8 cellular contexts compared by ENCODE assay signal in the genomic region with DNA sequence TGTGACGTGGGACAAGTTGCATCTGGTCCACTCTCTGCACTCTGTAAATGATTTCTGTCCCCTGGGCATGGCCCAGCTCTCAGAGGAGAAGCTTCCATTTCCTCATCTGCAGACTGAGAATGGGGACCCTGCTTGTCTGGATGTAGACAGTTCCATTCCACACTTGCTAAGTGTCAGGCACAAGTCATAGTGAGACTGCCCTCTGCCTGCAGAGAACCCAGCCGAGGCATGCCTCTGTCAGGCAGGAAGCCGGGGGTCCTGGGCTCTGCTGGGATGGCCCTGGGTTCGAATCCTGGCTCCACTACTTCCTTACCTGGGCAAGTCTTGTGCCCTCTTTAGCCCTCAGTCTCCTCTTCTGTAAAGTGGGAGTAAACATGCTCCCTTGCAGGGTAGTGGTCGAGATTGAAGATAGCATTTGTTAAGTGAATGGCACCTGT. TPM values are rescaled to one million over a fixed set of nuclear protein-coding genes. Genes with fewer than 3 reads are reported as not detected.
DNase-seq lines count a peak whose midpoint lies in the region; ATAC-seq and TF ChIP-seq lines count a peak whose summit lies in the region.

No MANE protein-coding gene starts in this region.

- H3K36me3 ChIP-seq in CD4-positive, CD25-positive, alpha-beta regulatory T cell (ENCODE audit: control insufficient read depth, insufficient read depth, low read length): peaks cover 7% of the 10 kb centered on the region
- no peaks in the 10 kb centered on the region for H3K36me3 ChIP-seq in OCI-LY3 (replicated peaks; ENCODE audit: low read depth, low read length)

- ATAC-seq in CD4-positive, CD25-positive, alpha-beta regulatory T cell (ENCODE audit: low read depth in 2 of 2): no peak
- peak; percentile 18 for ATAC-seq in GM19395 (IDR thresholded peaks at IDR 0.05; ENCODE audit: unreplicated experiment)
- ATAC-seq in effector memory CD8-positive, alpha-beta T cell (replicated peaks): no peak

- H3K9me3 Mint-ChIP-seq in CD4-positive, CD25-positive, alpha-beta regulatory T cell: peaks cover 0 to 5% (median 0%) of the 10 kb centered on the region in 7 donors
- no peaks in the 10 kb centered on the region for H3K9me3 Mint-ChIP-seq in effector memory CD8-positive, alpha-beta T cell

- peak in 1 of 3 donors; percentile 64 for DNase-seq in CD4-positive, CD25-positive, alpha-beta regulatory T cell
- no peak for DNase-seq in effector memory CD8-positive, alpha-beta T cell
- peak; percentile 34 for DNase-seq in stimulated activated CD4-positive, alpha-beta T cell treated with anti-CD3 and anti-CD28 coated beads, Interleukin-4, amount 100 ng/mL, for 1 hour
- DNase-seq in amniotic stem cell (lab: John Stamatoyannopoulos, UW) (no peak), NCI-H1105 treated with DMSO at 0.1 percent for 48 hours (lab: John Stamatoyannopoulos, UW) (no peak), HK-2 (ENCODE audit: unreplicated experiment) (no peak)

- H3K9ac ChIP-seq in OCI-LY3 (ENCODE audit: low read length): peak overlapping the region; percentile 57; the same call in 1 of the 2 replicates

- peak; percentile 20 for TF ChIP-seq CTCF in OCI-LY3 (IDR thresholded peaks at IDR 0.05; ENCODE audit: low read depth, low read length)

- peaks cover 0 to 69% (median 43%) of the 10 kb centered on the region in 4 donors for H3K4me1 Mint-ChIP-seq in CD4-positive, CD25-positive, alpha-beta regulatory T cell
- H3K4me1 Mint-ChIP-seq in effector memory CD8-positive, alpha-beta T cell (ENCODE audit: low read depth in 2 of 2): peaks cover 51 to 67% of the 10 kb centered on the region in 2 donors

- no peaks in the 10 kb centered on the region; the same call in 1 of the 2 replicates for H4K20me1 ChIP-seq in OCI-LY3 (ENCODE audit: insufficient read depth, low read length)

- H3K4me1 ChIP-seq in CD4-positive, CD25-positive, alpha-beta regulatory T cell (ENCODE audit: control insufficient read depth, insufficient read depth, low read length, poor library complexity, severe bottlenecking): peaks cover 57% of the 10 kb centered on the region
- peaks cover 32% of the 10 kb centered on the region for H3K4me1 ChIP-seq in OCI-LY3 (ENCODE audit: low read length)

- H3K27me3 Mint-ChIP-seq in CD4-positive, CD25-positive, alpha-beta regulatory T cell: no peaks in the 10 kb centered on the region
- no peaks in the 10 kb centered on the region for H3K27me3 Mint-ChIP-seq in effector memory CD8-positive, alpha-beta T cell

- H3K9me3 ChIP-seq in CD4-positive, CD25-positive, alpha-beta regulatory T cell (ENCODE audit: control insufficient read depth in 2 of 2, low read length in 2 of 2): no peaks in the 10 kb centered on the region
- no peaks in the 10 kb centered on the region for H3K9me3 ChIP-seq in OCI-LY3 (ENCODE audit: insufficient read depth, low read length)

- no peaks in the 10 kb centered on the region for H3K27me3 ChIP-seq in CD4-positive, CD25-positive, alpha-beta regulatory T cell (ENCODE audit: control insufficient read depth, insufficient read depth, low read length)
- H3K27me3 ChIP-seq in OCI-LY3 (ENCODE audit: low read depth, low read length): no peaks in the 10 kb centered on the region

- peak overlapping the region; percentile 57 for H3K4me3 ChIP-seq in CD4-positive, CD25-positive, alpha-beta regulatory T cell (ENCODE audit: low read depth, low read length)
- H3K4me3 ChIP-seq in OCI-LY3 (ENCODE audit: low read length): peak overlapping the region; percentile 90

- peak overlapping the region; percentile 96 to 97 (median 96) for H3K4me3 Mint-ChIP-seq in CD4-positive, CD25-positive, alpha-beta regulatory T cell
- peak overlapping the region; percentile 93 to 95 for H3K4me3 Mint-ChIP-seq in effector memory CD8-positive, alpha-beta T cell

- H3K27ac ChIP-seq in CD4-positive, CD25-positive, alpha-beta regulatory T cell (ENCODE audit: insufficient read depth, low read length, poor library complexity, severe bottlenecking): peak overlapping the region; percentile 97
- H3K27ac ChIP-seq in OCI-LY3 (ENCODE audit: low read length): peak overlapping the region; percentile 93

- peak overlapping the region; percentile 93 to 98 (median 97) for H3K27ac Mint-ChIP-seq in CD4-positive, CD25-positive, alpha-beta regulatory T cell
- H3K27ac Mint-ChIP-seq in effector memory CD8-positive, alpha-beta T cell: peak overlapping the region; percentile 96 to 98

- H3K79me2 ChIP-seq in OCI-LY3 (ENCODE audit: low read length): peaks cover 46% of the 10 kb centered on the region

- no peak overlapping the region for H2AFZ ChIP-seq in OCI-LY3 (ENCODE audit: low read depth, low read length)

- H3K36me3 Mint-ChIP-seq in CD4-positive, CD25-positive, alpha-beta regulatory T cell: peaks cover 7% of the 10 kb centered on the region
- H3K36me3 Mint-ChIP-seq in effector memory CD8-positive, alpha-beta T cell (ENCODE audit: insufficient read depth): peaks cover 61% of the 10 kb centered on the region

- peak overlapping the region; percentile 83 for H3K4me2 ChIP-seq in OCI-LY3 (ENCODE audit: low read length)

RNA-seq across cellular contexts. Expression of gene MAP2K3, which starts 4.1 kb away (rescaled TPM):
- 70.6 TPM for total RNA-seq in CD4-positive, CD25-positive, alpha-beta regulatory T cell
- 10 to 100 TPM; 63.4 to 71.9 (median 68.3) TPM for polyA plus RNA-seq in CD4-positive, CD25-positive, alpha-beta regulatory T cell

RNA-seq across cellular contexts. Expression of gene NATD1, which starts 35.4 kb away (rescaled TPM):
- total RNA-seq in CD4-positive, CD25-positive, alpha-beta regulatory T cell: 12.7 TPM
- 1 to 10 TPM; 2.8 to 4.6 (median 2.8) TPM for polyA plus RNA-seq in CD4-positive, CD25-positive, alpha-beta regulatory T cell
